Comparison of ENCODE assay signal across 16 cellular contexts in genomic region chr9:93254806-93255519, GRCh38.
DNase-seq lines count a peak whose midpoint lies in the region; ATAC-seq, FAIRE-seq and TF ChIP-seq lines count a peak whose summit lies in the region.
"Had no signal": no experiment of that assay in that cellular context is flagged by ENCODE, and none has a peak within 500 bp of the region (broad histone marks: within the 10 kb centered on the region; RNA-seq: fewer than 3 reads in every experiment).

No MANE protein-coding gene starts in this region.

- TF ChIP-seq POLR2A in K562 (conservative IDR thresholded peaks at IDR 0.05), result no peak

- no peak for TF ChIP-seq RAD21 in K562 (CRISPR knock-in tag; conservative IDR thresholded peaks at IDR 0.05 in 1 of 2, IDR thresholded peaks at IDR 0.05 in 1 of 2)

- intact Hi-C loops in K562 (cut with micrococcal nuclease), result loop anchor here (5.0 kb wide), 1 partner anchor 52 kb away; no protein-coding TSS in a partner anchor

- H4K20me1 ChIP-seq in K562 (replicated peaks; ENCODE audit: control insufficient read depth, insufficient read depth, low read length), result peaks cover 6% of the 10 kb centered on the region

- WGBS in K562 (ENCODE audit: insufficient coverage, low coverage, missing lambda C conversion rate), result 24% methylated on average over 6 of the region's 7 CpGs

- H3K9me1 ChIP-seq in K562 (ENCODE audit: control insufficient read depth, insufficient read depth, low read length), result no peaks in the 10 kb centered on the region

- POLR2A ChIA-PET in K562 (lab: Yijun Ruan, JAX), result interaction anchor here (0.6 kb wide), 2 partner anchors 13 to 303 kb away, joined by 3 to 4 read pairs; no protein-coding TSS in a partner anchor

- no peak overlapping the region for H2AFZ ChIP-seq in K562 (ENCODE audit: low read depth, low read length)

- no peak overlapping the region for H3K9ac ChIP-seq in K562 (ENCODE audit: insufficient read depth in 1 of 2, low read depth in 2 of 2, low read length in 2 of 2)

- peaks cover 0 to 3% of the 10 kb centered on the region in 2 experiments; a peak in 2 of 5 replicates for H3K4me1 ChIP-seq in K562 (replicated peaks in 1 of 2; ENCODE audit: control insufficient read depth in 2 of 2, insufficient read depth in 2 of 2, low read length in 2 of 2)

- peaks cover 14 to 67% of the 10 kb centered on the region in 2 experiments; a peak in 4 of 5 replicates for H3K27me3 ChIP-seq in K562 (ENCODE audit: control insufficient read depth in 2 of 2, insufficient read depth in 2 of 2, low read length in 2 of 2)
- H3K27me3 ChIP-seq: brain microvascular endothelial cell had no signal

- DNase-seq in Ammon's horn (ENCODE audit: low spot score) (peak; percentile 38), DMS79 (lab: John Stamatoyannopoulos, UW) (peak; percentile 28), K562 (ENCODE audit: extremely low read depth in 1 of 4, low spot score in 3 of 4) (no peak), medulla oblongata (ENCODE audit: extremely low spot score) (peak; percentile 79), middle frontal gyrus (ENCODE audit: extremely low spot score, low spot score) (no peak)
- DNase-seq: activated CD4-positive, alpha-beta T cell treated with anti-CD3 and anti-CD28 coated beads for 36 hours; brain microvascular endothelial cell; EL; foreskin melanocyte; NCI-H526; RPMI8226; stimulated activated CD4-positive, alpha-beta T cell treated with anti-CD3 and anti-CD28 coated beads, Interleukin-1b, Interleukin-23, amount 100 ng/mL, for 48 hours had no signal

- no peak overlapping the region for H3K27ac ChIP-seq in K562 (ENCODE audit: extremely low read depth, low read depth, low read length)
- H3K27ac ChIP-seq: brain microvascular endothelial cell had no signal

- no peak for ATAC-seq in K562
- no peak for ATAC-seq in HG02885 (IDR thresholded peaks at IDR 0.05; ENCODE audit: poor library complexity, unreplicated experiment)
- no peak for ATAC-seq in GM19452 (IDR thresholded peaks at IDR 0.05; ENCODE audit: unreplicated experiment)
- ATAC-seq: activated CD4-positive, alpha-beta T cell treated with anti-CD3 and anti-CD28 coated beads for 36 hours; activated T-helper 17 cell treated with anti-CD3 and anti-CD28 coated beads, Interleukin-2, amount 50 U/mL, for 72 hours had no signal

- no peak overlapping the region for H3K4me3 ChIP-seq in K562

- no peaks in the 10 kb centered on the region for H3K79me2 ChIP-seq in K562 (ENCODE audit: control insufficient read depth, insufficient read depth, low read length)

- CTCF ChIA-PET in K562 (lab: Yijun Ruan, JAX; ENCODE audit: low intra/inter-chr PET ratio), result no interaction called here

- H3K4me2 ChIP-seq in K562 (ENCODE audit: insufficient read depth, low read length), result no peak overlapping the region

- no peaks in the 10 kb centered on the region for H3K9me3 ChIP-seq in K562 (replicated peaks; ENCODE audit: control insufficient read depth, insufficient read depth, low read depth, low read length)

- TF ChIP-seq CTCF in K562 (IDR thresholded peaks at IDR 0.05 in 2 of 3, conservative IDR thresholded peaks at IDR 0.05 in 1 of 3; ENCODE audit: insufficient read depth in 2 of 3, low read depth in 1 of 3, low read length in 3 of 3), result no peak

- in situ Hi-C loops in K562 (cut with MboI), result no loop called here

- BruUV-seq in K562 (replicated peaks; lab: Mats Ljungman, UMichigan), result no TSS peak

- no peak for FAIRE-seq in K562 (lab: Jason Lieb, UNC)
- FAIRE-seq: GM12891 had no signal

- H3K36me3 ChIP-seq in K562 (ENCODE audit: control insufficient read depth, insufficient read depth, low read length), result no peaks in the 10 kb centered on the region
- H3K36me3 ChIP-seq: brain microvascular endothelial cell had no signal

- no peak for TF ChIP-seq EP300 in K562 (IDR thresholded peaks at IDR 0.05; ENCODE audit: low read length)

TF ChIP-seq in K562, 482 proteins besides CTCF, POLR2A, EP300 and RAD21:
- TF ChIP-seq ELF2 (CRISPR knock-in tag; IDR thresholded peaks at IDR 0.05) (no peak), ZNF57 (CRISPR knock-in tag; IDR thresholded peaks at IDR 0.05) (no peak), RFX1 (IDR thresholded peaks at IDR 0.05) (peak; percentile 56)

Comparison
In these comparisons a context has a peak if more than half of its experiments do, and no peak if none do; other contexts are left out.
1. DNase-seq: peak in Ammon's horn (single experiment), DMS79 (single experiment) and medulla oblongata (single experiment); none in K562 (0 of 4) and middle frontal gyrus (single experiment).